ENCODE assay signal across 8 cellular contexts in genomic region chr6:2862712-2863174, GRCh38. TPM values are rescaled to one million over a fixed set of nuclear protein-coding genes. Genes with fewer than 3 reads are reported as not detected.
DNase-seq lines count a peak whose midpoint lies in the region; ATAC-seq and TF ChIP-seq lines count a peak whose summit lies in the region.

No MANE protein-coding gene starts in this region.

- peak overlapping the region; percentile 99 for H3K27ac ChIP-seq in OCI-LY3 (ENCODE audit: low read length)
- H3K27ac ChIP-seq in spleen, result peak overlapping the region; percentile 60 to 93 (median 75)
- no peak overlapping the region for H3K27ac ChIP-seq in gastrocnemius medialis

- no peaks in the 10 kb centered on the region for H3K27me3 Mint-ChIP-seq in activated T-cell treated with anti-CD3 and anti-CD28 coated beads, Interleukin-2, amount 50 U/mL, for 24 hours

- ATAC-seq in HG02840 (IDR thresholded peaks at IDR 0.05; ENCODE audit: low FRiP score, unreplicated experiment) (peak; percentile 45), gastrocnemius medialis (no peak)

- H4K20me1 ChIP-seq in OCI-LY3 (ENCODE audit: insufficient read depth, low read length), result no peaks in the 10 kb centered on the region

- peaks cover 8% of the 10 kb centered on the region for H3K36me3 Mint-ChIP-seq in activated T-cell treated with anti-CD3 and anti-CD28 coated beads, Interleukin-2, amount 50 U/mL, for 24 hours (ENCODE audit: low read depth)

- H3K4me3 Mint-ChIP-seq in activated T-cell treated with anti-CD3 and anti-CD28 coated beads, Interleukin-2, amount 50 U/mL, for 24 hours, result peak overlapping the region; percentile 49

- peak overlapping the region; percentile 60 for H3K4me2 ChIP-seq in OCI-LY3 (ENCODE audit: low read length)

- in situ Hi-C loops in gastrocnemius medialis (cut with MboI; ENCODE audit: low sequenced_read_pairs in 4 of 4), result no loop called here

- peaks cover 3% of the 10 kb centered on the region; the same call in 1 of the 2 replicates for H3K9me3 ChIP-seq in OCI-LY3 (ENCODE audit: insufficient read depth, low read length)
- no peaks in the 10 kb centered on the region for H3K9me3 ChIP-seq in spleen
- H3K9me3 ChIP-seq in gastrocnemius medialis, result no peaks in the 10 kb centered on the region

- peak overlapping the region; percentile 73 for H3K9ac ChIP-seq in OCI-LY3 (ENCODE audit: low read length)

- no peaks in the 10 kb centered on the region for H3K79me2 ChIP-seq in OCI-LY3 (ENCODE audit: low read length)

- peak overlapping the region; percentile 93 for H3K27ac Mint-ChIP-seq in activated T-cell treated with anti-CD3 and anti-CD28 coated beads, Interleukin-2, amount 50 U/mL, for 24 hours

- H3K36me3 ChIP-seq in OCI-LY3 (replicated peaks; ENCODE audit: low read depth, low read length) (no peaks in the 10 kb centered on the region), spleen (no peaks in the 10 kb centered on the region), gastrocnemius medialis (no peaks in the 10 kb centered on the region)

- TF ChIP-seq POLR2A in spleen (IDR thresholded peaks at IDR 0.05) (no peak), gastrocnemius medialis (IDR thresholded peaks at IDR 0.05) (no peak)

- TF ChIP-seq CTCF in OCI-LY3 (IDR thresholded peaks at IDR 0.05; ENCODE audit: low read depth, low read length) (no peak), spleen (IDR thresholded peaks at IDR 0.05 in 8 of 11, conservative IDR thresholded peaks at IDR 0.05 in 3 of 11) (no peak), gastrocnemius medialis (IDR thresholded peaks at IDR 0.05 in 4 of 5, conservative IDR thresholded peaks at IDR 0.05 in 1 of 5) (no peak)

- peaks cover 90% of the 10 kb centered on the region for H3K4me1 ChIP-seq in OCI-LY3 (ENCODE audit: low read length)
- H3K4me1 ChIP-seq in spleen, result peaks cover 29 to 90% (median 62%) of the 10 kb centered on the region in 6 donors
- H3K4me1 ChIP-seq in gastrocnemius medialis, result peaks cover 12 to 14% of the 10 kb centered on the region in 2 donors

- H3K27me3 ChIP-seq in OCI-LY3 (ENCODE audit: low read depth, low read length) (no peaks in the 10 kb centered on the region), spleen (replicated peaks in 1 of 7) (no peaks in the 10 kb centered on the region), gastrocnemius medialis (no peaks in the 10 kb centered on the region)

- DNase-seq in activated T-cell treated with anti-CD3 and anti-CD28 coated beads, Interleukin-2, amount 50 U/mL, for 24 hours, result peak; percentile 36
- no peak for DNase-seq in activated T-cell treated with anti-CD3 and anti-CD28 coated beads, Interleukin-2, amount 50 U/mL, for 1 hour
- no peak for DNase-seq in spleen
- DNase-seq in GOT3 (lab: John Stamatoyannopoulos, UW), result no peak
- no peak for DNase-seq in DMS53 treated with DMSO at 0.1 percent for 48 hours (lab: John Stamatoyannopoulos, UW; ENCODE audit: unreplicated experiment)
- no peak for DNase-seq in gastrocnemius medialis

- H3K4me3 ChIP-seq in OCI-LY3 (ENCODE audit: low read length) (no peak overlapping the region), spleen (no peak overlapping the region), gastrocnemius medialis (no peak overlapping the region)

- H2AFZ ChIP-seq in OCI-LY3 (ENCODE audit: low read depth, low read length), result no peak overlapping the region

- peaks cover 85% of the 10 kb centered on the region for H3K4me1 Mint-ChIP-seq in activated T-cell treated with anti-CD3 and anti-CD28 coated beads, Interleukin-2, amount 50 U/mL, for 24 hours (ENCODE audit: low read depth)

- H3K9me3 Mint-ChIP-seq in activated T-cell treated with anti-CD3 and anti-CD28 coated beads, Interleukin-2, amount 50 U/mL, for 24 hours, result peaks cover 2% of the 10 kb centered on the region

- WGBS in spleen, 5 donors, result 30 to 46% (median 33%) methylated on average over 3 of the region's 3 CpGs

- intact Hi-C loops in spleen (cut with DNase I; ENCODE audit: low total_unique reads), result no loop called here
- intact Hi-C loops in gastrocnemius medialis (cut with DNase I; ENCODE audit: low total_unique reads), result no loop called here

RNA-seq across cellular contexts. Expression of gene SERPINB1, which starts 21.1 kb away (rescaled TPM):
- total RNA-seq in spleen, result 100 to 1,000 TPM in 5 of 7 donors, 10 to 100 TPM in 2; 71.2 to 194 (median 106) TPM
- 10 to 100 TPM; 54.9 to 64.6 (median 55.0) TPM for polyA plus RNA-seq in spleen
- total RNA-seq in gastrocnemius medialis, result 10 to 100 TPM; 14.0 to 29.9 (median 24.9) TPM

RNA-seq across cellular contexts. Expression of gene SERPINB9, which starts 40.4 kb away (rescaled TPM):
- total RNA-seq in spleen (10 to 100 TPM; 43.0 to 75.7 (median 55.4) TPM), gastrocnemius medialis (1 to 10 TPM; 1.0 to 2.1 (median 1.6) TPM)
- polyA plus RNA-seq in spleen, result 10 to 100 TPM; 16.2 to 22.4 (median 17.0) TPM

Comparison
In these comparisons a context has a peak if more than half of its experiments do, and no peak if none do; other contexts are left out.
1. H3K27ac ChIP-seq: peak in OCI-LY3 (single experiment) and spleen (8 of 8); none in gastrocnemius medialis (0 of 4).
2. RNA of gene SERPINB9, which starts 40.4 kb away (total RNA-seq): 43.0 to 75.7 TPM in spleen; 1.0 to 2.1 TPM in gastrocnemius medialis; every median in the first group is over 10 times any median in the second.